23 cellular contexts compared by ENCODE assay signal in genomic region chr10:70178139-70178725, GRCh38.
"Had no signal": no experiment of that assay in that cellular context is flagged by ENCODE, and none has a peak within 500 bp of the region (broad histone marks: within the 10 kb centered on the region; RNA-seq: fewer than 3 reads in every experiment).

No MANE protein-coding gene starts in this region.

- H3K36me3 ChIP-seq: heart left ventricle, pancreas, prostate gland, spleen, suprapubic skin, thoracic aorta, tibial artery, vagina had no signal

- H3K4me1 ChIP-seq: pancreas, prostate gland, tibial artery, vagina had no signal

- H3K4me3 ChIP-seq: heart left ventricle, pancreas, prostate gland, spleen, suprapubic skin, thoracic aorta, tibial artery, vagina had no signal

- DNase-seq: heart left ventricle; hypothalamus; immature natural killer cell; kidney; left colon; naive thymus-derived CD8-positive, alpha-beta T cell; nucleus accumbens; pancreas; posterior cingulate gyrus; retina; right cardiac atrium; small intestine; spleen; stimulated activated CD4-positive, alpha-beta T cell treated with anti-CD3 and anti-CD28 coated beads, Interleukin-4, amount 100 ng/mL, for 24 hours; stimulated activated naive CD4-positive, alpha-beta T cell; tibial artery; trophoblast cell had no signal

- ATAC-seq: heart left ventricle; left colon; naive thymus-derived CD8-positive, alpha-beta T cell; pancreas; right cardiac atrium; sciatic nerve; stimulated activated effector memory CD8-positive, alpha-beta T cell treated with anti-CD3 and anti-CD28 coated beads, Interleukin-12 subunit alpha, Interleukin-12 subunit beta, amount 100 ng/mL, for 72 hours had no signal

- H3K9me3 ChIP-seq: pancreas, prostate gland, suprapubic skin, thoracic aorta, vagina had no signal

- H3K27me3 ChIP-seq: pancreas, suprapubic skin, vagina had no signal

- H3K27ac ChIP-seq: heart left ventricle, pancreas, prostate gland, spleen, suprapubic skin, thoracic aorta, tibial artery, vagina had no signal
